Comparison of ENCODE assay signal across 21 cellular contexts in the genomic region with DNA sequence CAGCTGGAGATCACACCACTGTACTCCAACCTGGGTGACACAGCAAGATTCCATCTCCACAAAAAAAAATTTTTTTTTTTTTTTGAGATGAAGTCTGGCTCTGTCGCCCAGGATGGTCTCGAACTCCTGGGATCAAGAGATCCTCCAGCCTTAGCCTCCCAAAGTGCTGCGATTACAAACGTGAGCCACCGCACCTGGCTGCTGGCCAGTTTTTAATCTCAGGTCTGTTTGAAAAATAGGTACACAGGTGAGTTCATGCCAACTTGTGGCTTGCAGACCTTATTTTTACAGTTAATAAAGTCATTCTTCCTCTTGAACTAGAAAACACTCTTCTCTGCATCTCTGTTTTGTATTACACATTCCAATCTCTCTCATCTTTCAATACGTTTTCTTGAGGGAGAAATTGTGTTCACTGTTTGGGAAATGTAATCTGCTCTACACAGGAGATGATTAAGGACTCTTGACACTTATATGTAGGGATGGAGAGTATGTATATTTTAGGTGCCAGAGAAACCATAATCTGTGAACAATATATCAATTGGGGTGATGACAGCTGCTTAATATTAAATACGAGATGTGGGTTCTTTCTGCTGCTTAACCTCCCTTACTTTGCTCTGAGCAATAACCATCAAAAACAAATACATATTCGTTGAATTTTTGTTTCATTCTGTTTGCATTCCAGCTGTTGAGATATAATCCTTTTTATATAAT. TPM values are rescaled to one million over a fixed set of nuclear protein-coding genes. Genes with fewer than 3 reads are reported as not detected.
"Had no signal": no experiment of that assay in that cellular context is flagged by ENCODE, and none has a peak within 500 bp of the region (broad histone marks: within the 10 kb centered on the region; RNA-seq: fewer than 3 reads in every experiment).

No MANE protein-coding gene starts in this region.

- H3K36me3 ChIP-seq: colonic mucosa, lower lobe of right lung, tibial nerve had no signal

- H3K4me1 ChIP-seq: colonic mucosa had no signal

- H3K36me3 Mint-ChIP-seq: natural killer cell had no signal

- H3K4me3 Mint-ChIP-seq: activated CD4-positive, alpha-beta T cell treated with anti-CD3 and anti-CD28 coated beads, Interleukin-2, amount 10 ng/mL, durations not matched to agents 24 days and 14 days; activated CD8-positive, alpha-beta T cell treated with anti-CD3 and anti-CD28 coated beads for 36 hours; activated naive CD4-positive, alpha-beta T cell treated with anti-CD3 and anti-CD28 coated beads for 36 hours; activated T-helper 17 cell treated with anti-CD3 and anti-CD28 coated beads, Interleukin-2, amount 50 U/mL, for 72 hours; central memory CD8-positive, alpha-beta T cell; endodermal cell; natural killer cell had no signal

- H3K27ac Mint-ChIP-seq: activated CD4-positive, alpha-beta T cell treated with anti-CD3 and anti-CD28 coated beads, Interleukin-2, amount 10 ng/mL, durations not matched to agents 24 days and 14 days; activated CD8-positive, alpha-beta T cell treated with anti-CD3 and anti-CD28 coated beads for 36 hours; activated naive CD4-positive, alpha-beta T cell treated with anti-CD3 and anti-CD28 coated beads for 36 hours; activated T-helper 17 cell treated with anti-CD3 and anti-CD28 coated beads, Interleukin-2, amount 50 U/mL, for 72 hours; endodermal cell; natural killer cell had no signal

- DNase-seq: activated CD4-positive, alpha-beta T cell treated with anti-CD3 and anti-CD28 coated beads, Interleukin-2, amount 10 ng/mL, durations not matched to agents 24 days and 14 days; activated CD8-positive, alpha-beta T cell treated with anti-CD3 and anti-CD28 coated beads for 36 hours; activated naive CD4-positive, alpha-beta T cell treated with anti-CD3 and anti-CD28 coated beads for 36 hours; activated T-cell treated with anti-CD3 and anti-CD28 coated beads, Interleukin-2, amount 50 U/mL, for 1 hour; colonic mucosa; endodermal cell; foreskin keratinocyte; glutamatergic neuron; hippocampal formation; islet precursor cell; left colon; lower lobe of right lung; natural killer cell; stimulated activated CD4-positive, alpha-beta T cell treated with anti-CD3 and anti-CD28 coated beads, Interleukin-12 subunit alpha, Interleukin-12 subunit beta, amount 100 ng/mL, for 4 hours; stimulated activated CD4-positive, alpha-beta T cell treated with anti-CD3 and anti-CD28 coated beads, Interleukin-1b, Interleukin-23, amount 100 ng/mL, for 48 hours; stimulated activated naive CD4-positive, alpha-beta T cell treated with Interleukin-2 at 50 U/mL for 16 hours; T-helper 9 cell had no signal

- H3K9me3 Mint-ChIP-seq: activated CD4-positive, alpha-beta T cell treated with anti-CD3 and anti-CD28 coated beads, Interleukin-2, amount 10 ng/mL, durations not matched to agents 24 days and 14 days; activated CD8-positive, alpha-beta T cell treated with anti-CD3 and anti-CD28 coated beads for 36 hours; activated naive CD4-positive, alpha-beta T cell treated with anti-CD3 and anti-CD28 coated beads for 36 hours; activated T-helper 17 cell treated with anti-CD3 and anti-CD28 coated beads, Interleukin-2, amount 50 U/mL, for 72 hours; central memory CD8-positive, alpha-beta T cell; endodermal cell; natural killer cell had no signal

- H3K4me3 ChIP-seq: colonic mucosa, lower lobe of right lung, tibial nerve had no signal

- H3K4me1 Mint-ChIP-seq: activated CD4-positive, alpha-beta T cell treated with anti-CD3 and anti-CD28 coated beads, Interleukin-2, amount 10 ng/mL, durations not matched to agents 24 days and 14 days; activated T-helper 17 cell treated with anti-CD3 and anti-CD28 coated beads, Interleukin-2, amount 50 U/mL, for 72 hours; central memory CD8-positive, alpha-beta T cell; natural killer cell had no signal

- H3K27ac ChIP-seq: colonic mucosa, epithelial cell of prostate, foreskin keratinocyte, lower lobe of right lung, tibial nerve had no signal

- H3K9me3 ChIP-seq: colonic mucosa, lower lobe of right lung, tibial nerve had no signal

RNA-seq across cellular contexts. Expression of a gene that starts 17.7 kb away (rescaled TPM):
- total RNA-seq: activated CD4-positive, alpha-beta T cell treated with anti-CD3 and anti-CD28 coated beads, Interleukin-2, amount 10 ng/mL, durations not matched to agents 24 days and 14 days; activated CD8-positive, alpha-beta T cell treated with anti-CD3 and anti-CD28 coated beads for 36 hours; activated naive CD4-positive, alpha-beta T cell treated with anti-CD3 and anti-CD28 coated beads for 36 hours; activated T-helper 17 cell treated with anti-CD3 and anti-CD28 coated beads, Interleukin-2, amount 50 U/mL, for 72 hours had no signal
